8 cellular contexts compared by ENCODE assay signal in genomic region chr10:73773152-73773879, GRCh38. TPM values are rescaled to one million over a fixed set of nuclear protein-coding genes. Genes with fewer than 3 reads are reported as not detected.
DNase-seq lines count a peak whose midpoint lies in the region; ATAC-seq, FAIRE-seq and TF ChIP-seq lines count a peak whose summit lies in the region.

No MANE protein-coding gene starts in this region.

- H3K27ac ChIP-seq in HUES6 (ENCODE audit: low read depth, low read length): no peak overlapping the region
- peak overlapping the region; percentile 95 to 99 for H3K27ac ChIP-seq in ascending aorta

- no peak for ATAC-seq in GM21786 (IDR thresholded peaks at IDR 0.05; ENCODE audit: unreplicated experiment)

- peak overlapping the region; percentile 66 for H3K4me3 ChIP-seq in GM12864 (ENCODE audit: low read depth, low read length)
- peak overlapping the region; percentile 93 for H3K4me3 ChIP-seq in HUES6 (ENCODE audit: low read depth, low read length)
- H3K4me3 ChIP-seq in ascending aorta: peak overlapping the region; percentile 76 to 91

- H3K27me3 ChIP-seq in HUES6 (ENCODE audit: control insufficient read depth, insufficient read depth, low read length): no peaks in the 10 kb centered on the region
- H3K27me3 ChIP-seq in ascending aorta: no peaks in the 10 kb centered on the region

- TF ChIP-seq CTCF in GM12864 (IDR thresholded peaks at IDR 0.05; ENCODE audit: low read depth, low read length, missing control alignments) (no peak), ascending aorta (IDR thresholded peaks at IDR 0.05) (no peak)

- H3K4me1 ChIP-seq in HUES6 (ENCODE audit: control insufficient read depth, insufficient read depth, low read length) (peaks cover 15% of the 10 kb centered on the region; the same call in 1 of the 2 replicates), ascending aorta (peaks cover 11 to 23% of the 10 kb centered on the region in 2 donors)

- peaks cover 47% of the 10 kb centered on the region for H3K36me3 ChIP-seq in HUES6 (ENCODE audit: control insufficient read depth, insufficient read depth, low read length)
- H3K36me3 ChIP-seq in ascending aorta: peaks cover 32 to 49% of the 10 kb centered on the region in 2 donors

- no peak for DNase-seq in GM12864 (ENCODE audit: low read depth)
- no peak for DNase-seq in ascending aorta (ENCODE audit: low spot score in 2 of 2)
- DNase-seq in left kidney (ENCODE audit: low read depth, low spot score): peak; percentile 6
- peak; percentile 15 for DNase-seq in superior temporal gyrus (ENCODE audit: extremely low spot score)
- no peak for DNase-seq in pons (ENCODE audit: low spot score)
- no peak for DNase-seq in urothelium cell line (ENCODE audit: low spot score)

- H3K9me3 ChIP-seq in HUES6 (ENCODE audit: control insufficient read depth, insufficient read depth, low read depth, low read length) (no peaks in the 10 kb centered on the region), ascending aorta (no peaks in the 10 kb centered on the region)

- peak overlapping the region; percentile 91 for H3K9ac ChIP-seq in HUES6 (ENCODE audit: low read length)

- FAIRE-seq in urothelium cell line (lab: Jason Lieb, UNC): no peak

- intact Hi-C loops in ascending aorta (cut with DNase I): loop anchor here (5.0 kb wide), 1 partner anchor 39 kb away; the partner anchor contains the start of gene NDST2

RNA-seq across cellular contexts. Expression of gene CHCHD1, which starts 8.5 kb away (rescaled TPM):
- 24.5 TPM for total RNA-seq in ascending aorta

RNA-seq across cellular contexts. Expression of gene ZSWIM8, which starts 12.1 kb away (rescaled TPM):
- total RNA-seq in ascending aorta: 106 TPM

RNA-seq across cellular contexts. Expression of gene SEC24C, which starts 29.1 kb away (rescaled TPM):
- 65.9 TPM for total RNA-seq in ascending aorta

RNA-seq across cellular contexts. Expression of gene NDST2, which starts 38.1 kb away (rescaled TPM):
- total RNA-seq in ascending aorta: 130 TPM

Comparison
In these comparisons a context has a peak if more than half of its experiments do, and no peak if none do; other contexts are left out.
1. DNase-seq: peak in left kidney (single experiment) and superior temporal gyrus (single experiment); none in GM12864 (single experiment), ascending aorta (0 of 2), pons (single experiment) and urothelium cell line (single experiment).
2. Peak in every context shown above with its lines, with median percentiles within 50 percentile points of each other: H3K4me3 ChIP-seq.